In the genomic region with DNA sequence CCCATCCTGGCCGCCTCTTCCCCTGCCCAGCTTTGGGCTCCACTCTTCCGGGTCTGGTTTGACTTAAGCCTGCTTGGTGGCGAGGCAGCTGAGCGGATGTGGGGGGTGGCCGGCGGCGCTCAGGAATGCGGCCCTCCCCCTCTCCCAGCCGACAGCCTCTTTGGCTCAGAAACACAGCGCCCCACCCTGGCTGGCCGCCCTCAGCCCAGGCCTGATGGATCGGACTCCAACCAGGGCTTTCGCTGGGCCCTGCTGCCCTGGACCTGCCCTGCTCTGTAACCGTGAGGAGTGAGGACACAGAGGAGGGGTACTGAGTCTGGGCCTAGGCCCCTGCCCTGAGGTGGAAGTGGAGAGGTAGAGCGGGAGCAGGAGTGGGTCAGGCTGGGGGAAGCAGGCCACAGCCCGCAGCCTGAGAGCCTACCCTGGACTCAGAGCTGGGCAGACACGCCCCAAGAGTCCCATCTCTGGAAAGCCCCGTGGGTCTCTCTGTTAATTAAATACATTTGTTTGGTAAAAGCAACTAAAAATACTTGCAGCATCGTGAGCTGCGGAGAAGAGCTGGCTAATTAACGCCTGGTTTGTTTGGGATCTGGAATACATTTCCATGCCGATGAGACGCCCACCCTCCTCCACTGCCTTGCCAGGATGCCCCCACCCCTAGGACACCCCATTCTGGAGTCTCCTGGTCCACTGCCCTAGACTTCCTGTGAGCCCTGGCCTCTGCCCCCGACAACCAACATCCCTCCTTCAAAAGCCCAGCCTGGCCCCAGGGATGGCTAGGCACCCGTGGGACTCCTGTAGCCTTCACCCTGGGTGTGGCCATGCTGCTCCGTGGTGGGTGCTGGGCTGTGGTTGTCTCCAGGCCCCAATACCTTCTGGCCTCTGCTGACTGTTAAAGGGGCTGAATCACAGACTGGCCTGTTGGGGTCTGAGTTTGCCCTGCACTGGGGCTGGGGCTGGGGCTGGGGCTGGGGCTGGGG, we compare ENCODE assay signal across 8 cellular contexts. TPM values are rescaled to one million over a fixed set of nuclear protein-coding genes. Genes with fewer than 3 reads are reported as not detected.
DNase-seq lines count a peak whose midpoint lies in the region; ATAC-seq, FAIRE-seq and TF ChIP-seq lines count a peak whose summit lies in the region.

No MANE protein-coding gene starts in this region.

- H3K27ac ChIP-seq in ovary (peak overlapping the region in 1 of 2 donors; percentile 67), small intestine (ENCODE audit: low read depth in 1 of 2, low read length in 1 of 2) (peak overlapping the region in 1 of 2 donors; percentile 79)

- H3K4me3 ChIP-seq in ovary (no peak overlapping the region), small intestine (ENCODE audit: low read depth in 1 of 2, low read length in 2 of 2) (no peak overlapping the region)

- no peak for TF ChIP-seq EP300 in ovary (IDR thresholded peaks at IDR 0.05)

- H3K9me3 ChIP-seq in ovary, result no peaks in the 10 kb centered on the region
- no peaks in the 10 kb centered on the region for H3K9me3 ChIP-seq in small intestine (ENCODE audit: control insufficient read depth, low read depth)

- no peak for TF ChIP-seq POLR2A in ovary (IDR thresholded peaks at IDR 0.05)

- WGBS in ovary, 3 donors, result 14 to 19% (median 14%) methylated on average over 22 to 26 of the region's 26 CpGs
- WGBS in small intestine, 3 donors, result 63 to 77% (median 76%) methylated on average over 24 to 26 of the region's 26 CpGs

- ATAC-seq in HG02970 (IDR thresholded peaks at IDR 0.05; ENCODE audit: low FRiP score, unreplicated experiment), result no peak
- no peak for ATAC-seq in HG03139 (IDR thresholded peaks at IDR 0.05; ENCODE audit: unreplicated experiment)

- FAIRE-seq in small intestine (lab: Jason Lieb, UNC), result no peak

- peak; percentile 43 to 60 (median 46) for TF ChIP-seq CTCF in ovary (IDR thresholded peaks at IDR 0.05)

- peaks cover 16% of the 10 kb centered on the region for H3K4me1 ChIP-seq in ovary (ENCODE audit: insufficient read depth)
- H3K4me1 ChIP-seq in small intestine (ENCODE audit: control insufficient read depth in 2 of 2, insufficient read depth in 1 of 2, low read depth in 1 of 2, low read length in 1 of 2), result no peaks in the 10 kb centered on the region

- H3K36me3 ChIP-seq in ovary (no peaks in the 10 kb centered on the region), small intestine (ENCODE audit: control insufficient read depth in 2 of 2, insufficient read depth in 2 of 2, low read length in 2 of 2) (no peaks in the 10 kb centered on the region)

- DNase-seq in EH (ENCODE audit: low read depth) (peak; percentile 96), T1000 (lab: John Stamatoyannopoulos, UW) (peak; percentile 84), globus pallidus (ENCODE audit: low spot score) (peak; percentile 46), ovary (peak; percentile 88 to 93 (median 89)), small intestine (no peak)
- DNase-seq in stimulated activated CD4-positive, alpha-beta T cell treated with anti-CD3 and anti-CD28 coated beads, Interleukin-12 subunit alpha, Interleukin-12 subunit beta, amount 100 ng/mL, for 4 hours, result no peak

- intact Hi-C loops in ovary (cut with DNase I), result no loop called here

- no peaks in the 10 kb centered on the region for H3K27me3 ChIP-seq in ovary
- no peaks in the 10 kb centered on the region for H3K27me3 ChIP-seq in small intestine (ENCODE audit: control insufficient read depth in 2 of 2, insufficient read depth in 2 of 2, low read length in 2 of 2)

RNA-seq across cellular contexts. Expression of gene PLXNA1, which starts 19.6 kb away (rescaled TPM):
- total RNA-seq in ovary, result 10 to 100 TPM; 13.8 to 47.2 (median 27.6) TPM
- polyA plus RNA-seq in ovary (10 to 100 TPM in 1 of 2 donors, 1 to 10 TPM in 1; 9.2 to 10.6 TPM), small intestine (1 to 10 TPM; 1.4 to 8.0 (median 4.7) TPM)

Comparison
In these comparisons a context has a peak if more than half of its experiments do, and no peak if none do; other contexts are left out.
1. DNase-seq: peak in EH (single experiment), T1000 (single experiment), globus pallidus (single experiment) and ovary (5 of 5); none in stimulated activated CD4-positive, alpha-beta T cell treated with anti-CD3 and anti-CD28 coated beads, Interleukin-12 subunit alpha, Interleukin-12 subunit beta, amount 100 ng/mL, for 4 hours (single experiment) and small intestine (single experiment).